In the genomic region with DNA sequence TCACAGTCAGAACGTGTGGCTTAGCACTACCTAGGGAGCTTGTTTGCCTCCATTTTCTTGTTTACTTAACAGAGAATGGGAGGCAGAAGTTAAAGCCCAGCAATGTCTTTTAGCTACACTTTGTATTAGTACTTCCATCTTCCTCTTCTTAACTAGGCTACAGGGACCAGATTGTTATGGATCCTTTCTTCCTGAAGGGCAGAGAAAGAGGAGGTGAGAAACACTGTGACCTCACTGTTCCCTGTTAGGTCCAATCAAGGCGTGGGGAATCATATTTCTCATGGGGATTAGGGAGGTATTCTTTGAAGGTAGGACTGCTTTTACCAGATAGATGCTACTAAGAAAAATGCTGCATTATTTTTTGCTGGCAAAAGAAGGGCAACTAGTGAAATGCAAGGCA, we compare ENCODE assay signal across 21 cellular contexts.
"Had no signal": no experiment of that assay in that cellular context is flagged by ENCODE, and none has a peak within 500 bp of the region (broad histone marks: within the 10 kb centered on the region; RNA-seq: fewer than 3 reads in every experiment).

No MANE protein-coding gene starts in this region.

- ATAC-seq: activated T-cell treated with anti-CD3 and anti-CD28 coated beads, Interleukin-2, amount 50 U/mL, for 72 hours; heart right ventricle; left cardiac atrium; natural killer cell had no signal

- H3K27me3 Mint-ChIP-seq: central memory CD8-positive, alpha-beta T cell; memory B cell; stimulated activated naive CD8-positive, alpha-beta T cell treated with anti-CD3 and anti-CD28 coated beads, Interleukin-15, Interleukin-2, amounts not matched to agents 100 ng/mL and 50 ng/mL, for 24 hours had no signal

- H3K27ac ChIP-seq: brain microvascular endothelial cell, coronary artery, heart right ventricle, parathyroid adenoma, right lobe of liver, tibial nerve, vagina, WERI-Rb-1 had no signal

- H3K79me2 ChIP-seq: parathyroid adenoma had no signal

- H3K27me3 ChIP-seq: brain microvascular endothelial cell, right lobe of liver, tibial nerve, vagina had no signal

- H3K27ac Mint-ChIP-seq: activated T-cell treated with anti-CD3 and anti-CD28 coated beads, Interleukin-2, amount 50 U/mL, for 72 hours; memory B cell; natural killer cell; stimulated activated naive CD8-positive, alpha-beta T cell treated with anti-CD3 and anti-CD28 coated beads, Interleukin-15, Interleukin-2, amounts not matched to agents 100 ng/mL and 50 ng/mL, for 24 hours had no signal

- H3K4me3 Mint-ChIP-seq: activated T-cell treated with anti-CD3 and anti-CD28 coated beads, Interleukin-2, amount 50 U/mL, for 72 hours; central memory CD8-positive, alpha-beta T cell; memory B cell; natural killer cell; stimulated activated naive CD8-positive, alpha-beta T cell treated with anti-CD3 and anti-CD28 coated beads, Interleukin-15, Interleukin-2, amounts not matched to agents 100 ng/mL and 50 ng/mL, for 24 hours had no signal

- H3K4me1 Mint-ChIP-seq: central memory CD8-positive, alpha-beta T cell; memory B cell; natural killer cell had no signal

- H3K9me3 ChIP-seq: heart right ventricle, right lobe of liver, tibial nerve, vagina had no signal

- DNase-seq: activated CD4-positive, alpha-beta T cell treated with anti-CD3 and anti-CD28 coated beads, Interleukin-2, amount 50 U/mL, for 4 hours; activated effector memory CD4-positive, alpha-beta T cell treated with anti-CD3 and anti-CD28 coated beads, Interleukin-2, amount 50 U/mL, for 16 hours; activated naive CD4-positive, alpha-beta T cell treated with anti-CD3 and anti-CD28 coated beads, Interleukin-2, amount 50 U/mL, for 16 hours; activated T-cell treated with anti-CD3 and anti-CD28 coated beads, Interleukin-2, amount 50 U/mL, for 72 hours; aorta; brain microvascular endothelial cell; heart right ventricle; left cardiac atrium; natural killer cell; right lobe of liver; small intestine; stimulated activated CD4-positive, alpha-beta T cell treated with anti-CD3 and anti-CD28 coated beads, Interleukin-15, amount 100 ng/mL, for 24 hours; stimulated activated CD4-positive, alpha-beta T cell treated with anti-CD3 and anti-CD28 coated beads, Interleukin-2, amount 100 ng/mL, for 48 hours; WERI-Rb-1 had no signal

- H3K36me3 Mint-ChIP-seq: memory B cell, natural killer cell had no signal

- H3K36me3 ChIP-seq: brain microvascular endothelial cell, heart right ventricle, right lobe of liver, tibial nerve, vagina, WERI-Rb-1 had no signal

- H3K4me1 ChIP-seq: heart right ventricle, parathyroid adenoma, tibial nerve, vagina had no signal

- H2AFZ ChIP-seq: parathyroid adenoma had no signal

- H3K4me3 ChIP-seq: coronary artery, heart right ventricle, right lobe of liver, tibial nerve, vagina had no signal

- H3K9me3 Mint-ChIP-seq: activated T-cell treated with anti-CD3 and anti-CD28 coated beads, Interleukin-2, amount 50 U/mL, for 72 hours; memory B cell; stimulated activated naive CD8-positive, alpha-beta T cell treated with anti-CD3 and anti-CD28 coated beads, Interleukin-15, Interleukin-2, amounts not matched to agents 100 ng/mL and 50 ng/mL, for 24 hours had no signal
